In genomic region chr10:98748298-98748697, GRCh38 we compare ENCODE assay signal across 10 cellular contexts.
DNase-seq lines count a peak whose midpoint lies in the region; ATAC-seq, FAIRE-seq and TF ChIP-seq lines count a peak whose summit lies in the region.
"Had no signal": no experiment of that assay in that cellular context is flagged by ENCODE, and none has a peak within 500 bp of the region (broad histone marks: within the 10 kb centered on the region; RNA-seq: fewer than 3 reads in every experiment).

No MANE protein-coding gene starts in this region.

- no peaks in the 10 kb centered on the region for H3K79me2 ChIP-seq in HCT116 (ENCODE audit: insufficient read depth, low read length)

- H3K4me3 ChIP-seq in HCT116 (replicated peaks in 1 of 2; ENCODE audit: low read depth in 1 of 2, low read length in 2 of 2) (no peak overlapping the region), kidney (ENCODE audit: low read length in 2 of 2) (no peak overlapping the region)

- H3K27me3 ChIP-seq in HCT116 (ENCODE audit: insufficient read depth, low read length), result peaks cover 3% of the 10 kb centered on the region; the same call in 1 of the 2 replicates

- no peaks in the 10 kb centered on the region for H3K36me3 Mint-ChIP-seq in Calu3 (ENCODE audit: insufficient read depth, unreplicated experiment)

- H3K4me1 ChIP-seq in HCT116 (ENCODE audit: control insufficient read depth in 1 of 2, insufficient read depth in 2 of 2, low read length in 2 of 2), result no peaks in the 10 kb centered on the region
- no peaks in the 10 kb centered on the region for H3K4me1 ChIP-seq in kidney (ENCODE audit: control insufficient read depth in 1 of 2, insufficient read depth in 1 of 2, low read depth in 1 of 2, low read length in 2 of 2)

- H3K9me3 ChIP-seq in HCT116 (ENCODE audit: control insufficient read depth in 1 of 2, insufficient read depth in 1 of 2, low read depth in 1 of 2, low read length in 2 of 2), result no peaks in the 10 kb centered on the region
- H3K9me3 ChIP-seq in kidney (ENCODE audit: control insufficient read depth in 1 of 2, low read length in 2 of 2), result no peaks in the 10 kb centered on the region

- H3K4me3 Mint-ChIP-seq in Calu3 (ENCODE audit: low read depth, unreplicated experiment), result no peak overlapping the region
- H3K4me3 Mint-ChIP-seq: stimulated activated naive CD8-positive, alpha-beta T cell treated with anti-CD3 and anti-CD28 coated beads, Interleukin-15, Interleukin-2, amounts not matched to agents 100 ng/mL and 50 ng/mL, for 24 hours had no signal

- no peaks in the 10 kb centered on the region for H4K20me1 ChIP-seq in HCT116 (ENCODE audit: insufficient read depth)

- H3K9me2 ChIP-seq in HCT116 (ENCODE audit: insufficient read depth), result no peaks in the 10 kb centered on the region

- CTCF ChIA-PET in Calu3 (lab: Charles Lee), result no interaction called here
- CTCF ChIA-PET in HCT116 (lab: Charles Lee), result interaction anchor here (0.9 to 2.3 kb wide), 6 partner anchors 281 to 528 kb away, joined by 3 to 7 read pairs (median 4); no protein-coding TSS in a partner anchor

- DNase-seq in Calu3 (peak; percentile 17), HCT116 (ENCODE audit: low read depth, low spot score) (peak; percentile 37), SW480 (ENCODE audit: low spot score) (peak; percentile 19), kidney (no peak)
- DNase-seq: NCI-H1930 had no signal

- no peak overlapping the region for H2AFZ ChIP-seq in HCT116 (ENCODE audit: low read depth, low read length, poor library complexity, severe bottlenecking)

- no peaks in the 10 kb centered on the region for H3K36me3 ChIP-seq in HCT116 (ENCODE audit: control insufficient read depth in 1 of 2, insufficient read depth in 2 of 2, low read length in 2 of 2)
- H3K36me3 ChIP-seq in kidney (ENCODE audit: control insufficient read depth in 1 of 2, insufficient read depth in 2 of 2, low read length in 2 of 2), result no peaks in the 10 kb centered on the region

- FAIRE-seq in kidney (lab: Jason Lieb, UNC), result no peak

- no peak for TF ChIP-seq POLR2A in HCT116 (IDR thresholded peaks at IDR 0.05; ENCODE audit: borderline replicate concordance, extremely low read depth, insufficient read depth, insufficient read length)

- H3K9ac ChIP-seq in HCT116 (ENCODE audit: low read length), result no peak overlapping the region
- H3K9ac ChIP-seq in kidney (ENCODE audit: low read length in 2 of 2), result no peak overlapping the region

- ATAC-seq in HCT116 (peak; percentile 79), GM21723 (IDR thresholded peaks at IDR 0.05; ENCODE audit: unreplicated experiment) (no peak), HG03520 (IDR thresholded peaks at IDR 0.05; ENCODE audit: unreplicated experiment) (no peak), GM21360 (IDR thresholded peaks at IDR 0.05; ENCODE audit: unreplicated experiment) (no peak), HG02642 (IDR thresholded peaks at IDR 0.05; ENCODE audit: poor library complexity, unreplicated experiment) (no peak)

- H3K27ac Mint-ChIP-seq in Calu3 (ENCODE audit: unreplicated experiment), result no peak overlapping the region
- H3K27ac Mint-ChIP-seq: stimulated activated naive CD8-positive, alpha-beta T cell treated with anti-CD3 and anti-CD28 coated beads, Interleukin-15, Interleukin-2, amounts not matched to agents 100 ng/mL and 50 ng/mL, for 24 hours had no signal

- H3K9me3 Mint-ChIP-seq in Calu3 (ENCODE audit: low read depth, unreplicated experiment), result no peaks in the 10 kb centered on the region

- peak; percentile 58 for TF ChIP-seq RAD21 in HCT116 (IDR thresholded peaks at IDR 0.05; ENCODE audit: low read depth)

- no peak overlapping the region for H3K4me2 ChIP-seq in HCT116 (ENCODE audit: low read length)

- RAD21 ChIA-PET in HCT116 (lab: Charles Lee; ENCODE audit: low non-redundant PET in 1 of 2, low total read pairs in 2 of 2, uncharacterized antibody in 2 of 2, unreplicated experiment in 2 of 2), result interaction anchor here in 1 of 2 experiments (0.7 kb wide), 1 partner anchor 73 kb away, joined by 3 read pairs; no protein-coding TSS in a partner anchor

- no peaks in the 10 kb centered on the region for H3K27me3 Mint-ChIP-seq in Calu3 (ENCODE audit: unreplicated experiment)

- H3K27ac ChIP-seq in HCT116 (ENCODE audit: low read depth, low read length) (no peak overlapping the region), kidney (ENCODE audit: low read depth in 2 of 2, low read length in 2 of 2) (no peak overlapping the region)

- TF ChIP-seq CTCF in Calu3 (IDR thresholded peaks at IDR 0.05; ENCODE audit: unreplicated experiment), result peak; percentile 20
- TF ChIP-seq CTCF in HCT116 (IDR thresholded peaks at IDR 0.05 in 2 of 3, conservative IDR thresholded peaks at IDR 0.05 in 1 of 3; ENCODE audit: borderline replicate concordance in 1 of 3, insufficient read depth in 1 of 3, low read depth in 2 of 3, low read length in 2 of 3), result peak; percentile 59 to 65 (median 59); a peak in 5 of 6 replicates
- peak; percentile 26 for TF ChIP-seq CTCF in kidney (IDR thresholded peaks at IDR 0.05; ENCODE audit: borderline replicate concordance, extremely low read depth, insufficient read depth)

- POLR2A ChIA-PET in HCT116 (lab: Charles Lee), result no interaction called here

- intact Hi-C loops in Calu3 (cut with micrococcal nuclease; ENCODE audit: unreplicated experiment), result no loop called here
- intact Hi-C loops in HCT116 (cut with micrococcal nuclease), result loop anchor here (1.0 to 10.0 kb wide), 5 partner anchors 281 to 529 kb away; no protein-coding TSS in a partner anchor
- intact Hi-C loops in kidney (cut with DNase I), result no loop called here

- BruUV-seq in Calu3 (replicated peaks; lab: Mats Ljungman, UMichigan) (no TSS peak), HCT116 (replicated peaks; lab: Mats Ljungman, UMichigan) (no TSS peak)

- H3K4me1 Mint-ChIP-seq in Calu3 (ENCODE audit: low read depth, unreplicated experiment), result no peaks in the 10 kb centered on the region

TF ChIP-seq in HCT116, 20 proteins besides CTCF, POLR2A, EP300 and RAD21:
- no peak for TF ChIP-seq CEBPB (IDR thresholded peaks at IDR 0.05; ENCODE audit: low read depth)
- TF ChIP-seq ZFX (IDR thresholded peaks at IDR 0.05), result no peak
- TF ChIP-seq EZH2 (IDR thresholded peaks at IDR 0.05), result no peak
- TF ChIP-seq FOSL1 (IDR thresholded peaks at IDR 0.05; ENCODE audit: low read depth), result no peak
- no peak for TF ChIP-seq SP1 (IDR thresholded peaks at IDR 0.05; ENCODE audit: low read depth)
- no peak for TF ChIP-seq SRF (IDR thresholded peaks at IDR 0.05; ENCODE audit: low read depth)
- no peak for TF ChIP-seq POLR2AphosphoS5 (IDR thresholded peaks at IDR 0.05; ENCODE audit: low read depth, low read length)
- TF ChIP-seq YY1 (IDR thresholded peaks at IDR 0.05; ENCODE audit: extremely low read depth, insufficient replicate concordance, low read depth, low read length), result no peak
- TF ChIP-seq ATF3 (IDR thresholded peaks at IDR 0.05), result no peak
- TF ChIP-seq JUND (IDR thresholded peaks at IDR 0.05), result no peak
- no peak for TF ChIP-seq ELF1 (IDR thresholded peaks at IDR 0.05; ENCODE audit: borderline replicate concordance, low read depth)
- TF ChIP-seq EZH2phosphoT487 (IDR thresholded peaks at IDR 0.05; ENCODE audit: borderline replicate concordance), result no peak
- TF ChIP-seq SIN3A (IDR thresholded peaks at IDR 0.05; ENCODE audit: low read depth), result no peak
- no peak for TF ChIP-seq EGR1 (IDR thresholded peaks at IDR 0.05; ENCODE audit: low read depth)
TF ChIP-seq in HCT116: peak in this region for 0.
